Comparison of ENCODE assay signal across 13 cellular contexts in the genomic region with DNA sequence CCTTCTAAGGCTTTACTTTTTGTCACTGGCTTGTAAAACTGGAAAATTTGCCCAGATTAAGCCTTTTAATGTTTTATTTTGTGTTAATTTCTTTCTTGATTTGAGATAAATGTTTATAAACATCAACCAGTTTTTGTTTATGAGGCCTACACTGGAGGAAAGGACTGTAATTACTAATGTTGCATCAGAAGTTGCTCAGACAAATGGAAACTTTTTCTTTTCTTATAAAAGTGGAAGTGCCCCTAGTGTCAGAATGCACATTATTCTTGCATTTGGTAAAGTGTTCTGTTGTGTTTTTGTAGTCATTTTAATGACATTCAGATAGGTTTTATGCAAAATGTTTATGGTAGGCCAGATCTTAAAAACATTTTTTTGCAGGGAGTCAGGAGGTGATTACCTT. TPM values are rescaled to one million over a fixed set of nuclear protein-coding genes. Genes with fewer than 3 reads are reported as not detected.
A peak's percentile ranks its signal among the peaks of the same experiment; 100 is the strongest.
DNase-seq lines count a peak whose midpoint lies in the region; ATAC-seq, FAIRE-seq and TF ChIP-seq lines count a peak whose summit lies in the region.
"Had no signal": no experiment of that assay in that cellular context is flagged by ENCODE, and none has a peak within 500 bp of the region (broad histone marks: within the 10 kb centered on the region; RNA-seq: fewer than 3 reads in every experiment).

No MANE protein-coding gene starts in this region.

- peaks cover 8% of the 10 kb centered on the region for H3K9me3 ChIP-seq in left ventricle myocardium inferior (replicated peaks)
- peaks cover 0 to 19% (median 0%) of the 10 kb centered on the region in 12 donors for H3K9me3 ChIP-seq in heart left ventricle
- peaks cover 11% of the 10 kb centered on the region for H3K9me3 ChIP-seq in GM12878 (replicated peaks; ENCODE audit: control insufficient read depth, insufficient read depth, low read length)
- H3K9me3 ChIP-seq in upper lobe of right lung = no peaks in the 10 kb centered on the region
- H3K9me3 ChIP-seq: mucosa of descending colon had no signal

- H3K36me3 ChIP-seq in left ventricle myocardium inferior = no peaks in the 10 kb centered on the region
- H3K36me3 ChIP-seq in heart left ventricle = no peaks in the 10 kb centered on the region
- no peaks in the 10 kb centered on the region for H3K36me3 ChIP-seq in GM12878 (ENCODE audit: control insufficient read depth in 2 of 2, insufficient read depth in 2 of 2, low read length in 1 of 2)
- H3K36me3 ChIP-seq in upper lobe of right lung = no peaks in the 10 kb centered on the region
- H3K36me3 ChIP-seq: brain microvascular endothelial cell had no signal

- no peaks in the 10 kb centered on the region for H4K20me1 ChIP-seq in GM12878 (ENCODE audit: control insufficient read depth, insufficient read depth)

- no peak for TF ChIP-seq EP300 in GM12878 (IDR thresholded peaks at IDR 0.05; ENCODE audit: borderline replicate concordance in 1 of 2, control insufficient read depth in 1 of 2, low read depth in 2 of 2, low read length in 2 of 2)

- BruUV-seq in GM12878 (replicated peaks; lab: Mats Ljungman, UMichigan) = no TSS peak

- 0 out of 2 replicates have a peak, but pooled peaks have one; percentile 14 for TF ChIP-seq RAD21 in GM12878 (IDR thresholded peaks at IDR 0.05; ENCODE audit: insufficient read depth, low read depth, low read length)

- TF ChIP-seq POLR2A in heart left ventricle (IDR thresholded peaks at IDR 0.05) (no peak), GM12878 (IDR thresholded peaks at IDR 0.05; ENCODE audit: low read depth, low read length) (no peak)

- no peak overlapping the region for H3K4me3 ChIP-seq in left ventricle myocardium inferior
- H3K4me3 ChIP-seq in heart left ventricle = no peak overlapping the region
- H3K4me3 ChIP-seq in GM12878 = no peak overlapping the region
- no peak overlapping the region for H3K4me3 ChIP-seq in upper lobe of right lung
- H3K4me3 ChIP-seq: mucosa of descending colon had no signal

- no peak overlapping the region for H3K4me2 ChIP-seq in GM12878 (ENCODE audit: control insufficient read depth, insufficient read depth)

- in situ Hi-C loops in GM12878 (cut with MboI) = no loop called here

- intact Hi-C loops in left ventricle myocardium inferior (cut with micrococcal nuclease) (no loop called here), heart left ventricle (cut with DNase I) (loop anchor here in 2 of 10 donors (10.0 kb wide), 2 partner anchors 232 to 238 kb away; partner anchors contain the start of gene LBH (in 1 of the 2)), GM12878 (cut with micrococcal nuclease; ENCODE audit: unreplicated experiment) (no loop called here), upper lobe of right lung (cut with DNase I) (no loop called here), left colon (cut with DNase I, micrococcal nuclease) (no loop called here)

- no peak for DNase-seq in left ventricle myocardium inferior
- no peak for DNase-seq in heart left ventricle
- peak; percentile 40 for DNase-seq in NAMALWA (ENCODE audit: low spot score)
- DNase-seq in GM12878 (ENCODE audit: low read depth, low spot score) = no peak
- no peak for DNase-seq in upper lobe of right lung
- DNase-seq in left colon = no peak
- no peak for DNase-seq in AG08396 (ENCODE audit: low spot score)
- no peak for DNase-seq in COR-L47 (lab: John Stamatoyannopoulos, UW)
- DNase-seq: brain microvascular endothelial cell; effector CD8-positive, alpha-beta T cell; kidney; mucosa of descending colon; NK-92 treated with Interleukin-12 subunit alpha and Interleukin-12 subunit beta, amount 100 ng/mL, for 24 hours had no signal

- peaks cover 43% of the 10 kb centered on the region for H3K4me1 ChIP-seq in left ventricle myocardium inferior
- H3K4me1 ChIP-seq in heart left ventricle = peaks cover 0 to 45% (median 8%) of the 10 kb centered on the region in 12 donors
- H3K4me1 ChIP-seq in GM12878 (ENCODE audit: control insufficient read depth, insufficient read depth, low read length) = peaks cover 3% of the 10 kb centered on the region; the same call in 1 of the 2 replicates
- H3K4me1 ChIP-seq in upper lobe of right lung = peaks cover 10% of the 10 kb centered on the region

- peaks cover 16% of the 10 kb centered on the region for H3K79me2 ChIP-seq in GM12878 (ENCODE audit: control insufficient read depth, insufficient read depth, low read length)

- no peak for FAIRE-seq in GM12878 (lab: Jason Lieb, UNC)
- FAIRE-seq: kidney had no signal

- SMC1A ChIA-PET in GM12878 (lab: Charles Lee; ENCODE audit: uncharacterized antibody, unreplicated experiment) = interaction anchor here (0.6 to 1.0 kb wide), 3 partner anchors 22 to 245 kb away, joined by 3 to 4 read pairs (median 3); no protein-coding TSS in a partner anchor

- TF ChIP-seq CTCF in left ventricle myocardium inferior (IDR thresholded peaks at IDR 0.05; ENCODE audit: borderline replicate concordance) (no peak), heart left ventricle (IDR thresholded peaks at IDR 0.05) (no peak), GM12878 (IDR thresholded peaks at IDR 0.05 in 2 of 3, conservative IDR thresholded peaks at IDR 0.05 in 1 of 3; ENCODE audit: control insufficient read depth in 2 of 3, extremely low read depth in 1 of 3, insufficient read depth in 1 of 3, low read depth in 3 of 3, low read length in 3 of 3) (0 out of 6 replicates have a peak, but pooled peaks of 1 of the 3 experiments have one; percentile 9), upper lobe of right lung (IDR thresholded peaks at IDR 0.05) (peak; percentile 8)

- POLR2A ChIA-PET in GM12878 (lab: Charles Lee) = interaction anchor here (1.1 kb wide), 1 partner anchor 16 kb away, joined by 4 read pairs; no protein-coding TSS in a partner anchor

- H3K27ac ChIP-seq in left ventricle myocardium inferior (replicated peaks) (peak overlapping the region; percentile 14), heart left ventricle (no peak overlapping the region), GM12878 (ENCODE audit: control insufficient read depth, insufficient read depth) (0 out of 2 replicates have a peak overlapping the region, but pooled peaks have one; percentile 13), upper lobe of right lung (no peak overlapping the region)
- H3K27ac ChIP-seq: brain microvascular endothelial cell had no signal

- RAD21 ChIA-PET in GM12878 (lab: Charles Lee; ENCODE audit: unreplicated experiment) = interaction anchor here (1.0 to 1.3 kb wide), 4 partner anchors 25 to 263 kb away, joined by 3 to 4 read pairs (median 3); partner anchors contain the start of gene LCLAT1

- no peak overlapping the region for H3K9ac ChIP-seq in GM12878 (ENCODE audit: control insufficient read depth, insufficient read depth, low read length)

- CTCF ChIA-PET in GM12878 (lab: Yijun Ruan, JAX) = interaction anchor here (0.9 to 1.2 kb wide), 5 partner anchors 8 to 263 kb away, joined by 3 read pairs; no protein-coding TSS in a partner anchor

- ATAC-seq in heart left ventricle = no peak
- ATAC-seq in GM12878 = peak; percentile 78
- ATAC-seq in upper lobe of right lung = no peak
- no peak for ATAC-seq in left colon
- ATAC-seq: mucosa of descending colon had no signal

- no peak overlapping the region for H2AFZ ChIP-seq in GM12878 (ENCODE audit: control insufficient read depth, low read depth, low read length)

- no peaks in the 10 kb centered on the region for H3K27me3 ChIP-seq in left ventricle myocardium inferior (ENCODE audit: low read depth)
- no peaks in the 10 kb centered on the region for H3K27me3 ChIP-seq in heart left ventricle
- H3K27me3 ChIP-seq in GM12878 (replicated peaks in 1 of 2; ENCODE audit: control insufficient read depth in 2 of 2, insufficient read depth in 2 of 2, low read length in 1 of 2) = no peaks in the 10 kb centered on the region
- H3K27me3 ChIP-seq in upper lobe of right lung = no peaks in the 10 kb centered on the region
- H3K27me3 ChIP-seq: brain microvascular endothelial cell had no signal

TF ChIP-seq in GM12878, 131 proteins besides CTCF, POLR2A, EP300 and RAD21 (continues in another document):
- TF ChIP-seq BMI1 (IDR thresholded peaks at IDR 0.05; ENCODE audit: borderline replicate concordance) = no peak

RNA-seq across cellular contexts. Expression of gene LCLAT1, which starts 25.3 kb away (rescaled TPM):
- total RNA-seq in left ventricle myocardium inferior = 41.0 TPM
- 10 to 100 TPM; 32.6 to 70.2 (median 46.9) TPM for total RNA-seq in heart left ventricle
- polyA plus RNA-seq in heart left ventricle = 10 to 100 TPM in 1 of 2 donors, 1 to 10 TPM in 1; 9.8 to 22.9 TPM
- 56.2 and 59.7 TPM in 2 replicates for total RNA-seq in GM12878 (2013; cell fraction: nucleolus; rRNA removed)
- total RNA-seq in GM12878 (2014; rRNA removed) = 9.6 and 11.1 TPM in 2 replicates
- 14.5 and 15.7 TPM in 2 replicates for total RNA-seq in GM12878 (2014; rRNA removed; fragmentation: Illumina TruSeq; extraction: Trizol)
- total RNA-seq in GM12878 (2021) = 17.5 and 18.6 TPM in 2 replicates
- 1.8 TPM for polyA plus RNA-seq in GM12878 (2011; ENCODE audit: low read depth)
- polyA plus RNA-seq in GM12878 (2011; rRNA removed) = 16.2 and 22.7 TPM in 2 replicates
- polyA plus RNA-seq in GM12878 (2011; cell fraction: cytosol; rRNA removed) = 8.1 and 8.3 TPM in 2 replicates
- 8.1 and 8.3 TPM in 2 replicates for polyA plus RNA-seq in GM12878 (2011; cell fraction: nucleus; rRNA removed)
- polyA plus RNA-seq in GM12878 (2012) = 2.9 and 3.3 TPM in 2 replicates
- polyA plus RNA-seq in GM12878 (2014; fragmentation: Illumina TruSeq; extraction: Trizol) = 10.8 and 11.9 TPM in 2 replicates
- 10 to 100 TPM in 1 of 2 experiments, 1 to 10 TPM in 1; 8.1 to 33.0 TPM for polyA plus RNA-seq in GM12878 (2014; fragmentation: Nextera tagmentation; extraction: Ambion mirVana)
- polyA plus RNA-seq in GM12878 (2014; rRNA removed) = 8.5 and 9.4 TPM in 2 replicates
- 10 to 100 TPM; 22.7 to 24.3 TPM for polyA plus RNA-seq in GM12878 (2016; fragmentation: Nextera tagmentation; extraction: Ambion mirVana)
- 33.5 and 41.1 TPM in 2 replicates for polyA minus RNA-seq in GM12878 (2011; rRNA and poly(A)+ RNA removed)
- 9.9 and 10.3 TPM in 2 replicates for polyA minus RNA-seq in GM12878 (2011; cell fraction: cytosol; rRNA and poly(A)+ RNA removed)
- 19.6 and 39.4 TPM in 2 replicates for polyA minus RNA-seq in GM12878 (2011; cell fraction: nucleus; rRNA and poly(A)+ RNA removed)
- 16.5 TPM for total RNA-seq in upper lobe of right lung
- 10 to 100 TPM; 18.0 to 20.6 TPM for total RNA-seq in left colon

Comparison
In these comparisons a context has a peak if more than half of its experiments do, and no peak if none do; other contexts are left out.
1. H3K27ac ChIP-seq: peak in left ventricle myocardium inferior (single experiment) and GM12878 (single experiment); none in heart left ventricle (0 of 12) and upper lobe of right lung (single experiment).